Comparison of ENCODE assay signal across 15 cellular contexts in genomic region chr10:23452010-23452655, GRCh38.
"Had no signal": no experiment of that assay in that cellular context is flagged by ENCODE, and none has a peak within 500 bp of the region (broad histone marks: within the 10 kb centered on the region; RNA-seq: fewer than 3 reads in every experiment).

No MANE protein-coding gene starts in this region.

- DNase-seq: activated CD4-positive, alpha-beta memory T cell treated with anti-CD3 and anti-CD28 coated beads, Interleukin-2, amount 10 ng/mL, durations not matched to agents 7 days and 5 days; activated CD4-positive, alpha-beta T cell treated with anti-CD3 and anti-CD28 coated beads for 4 hours; activated effector memory CD4-positive, alpha-beta T cell treated with anti-CD3 and anti-CD28 coated beads, Interleukin-2, amount 50 U/mL, for 16 hours; activated T-cell treated with anti-CD3 and anti-CD28 coated beads, Interleukin-2, amount 50 U/mL, for 4 hours; amygdala; hypothalamus; kidney; pancreas; SIG-M5; stimulated activated CD4-positive, alpha-beta T cell treated with anti-CD3 and anti-CD28 coated beads, Interleukin-15, amount 100 ng/mL, for 24 hours; stimulated activated CD4-positive, alpha-beta T cell treated with anti-CD3 and anti-CD28 coated beads, Interleukin-4, amount 100 ng/mL, for 1 hour; stomach had no signal

- H3K27me3 Mint-ChIP-seq: activated CD4-positive, alpha-beta memory T cell treated with anti-CD3 and anti-CD28 coated beads, Interleukin-2, amount 10 ng/mL, durations not matched to agents 7 days and 5 days; activated naive CD4-positive, alpha-beta T cell treated with anti-CD3 and anti-CD28 coated beads, Interleukin-2, amount 50 U/mL, for 24 hours; brain had no signal

- H3K27ac ChIP-seq: stomach, VCaP had no signal

- ATAC-seq: activated T-cell treated with anti-CD3 and anti-CD28 coated beads, Interleukin-2, amount 50 U/mL, for 4 hours; pancreas had no signal

- H3K36me3 ChIP-seq: pancreas had no signal

- H3K27ac Mint-ChIP-seq: activated CD4-positive, alpha-beta memory T cell treated with anti-CD3 and anti-CD28 coated beads, Interleukin-2, amount 10 ng/mL, durations not matched to agents 7 days and 5 days; activated naive CD4-positive, alpha-beta T cell treated with anti-CD3 and anti-CD28 coated beads, Interleukin-2, amount 50 U/mL, for 24 hours; brain had no signal

- H3K9me3 Mint-ChIP-seq: activated CD4-positive, alpha-beta memory T cell treated with anti-CD3 and anti-CD28 coated beads, Interleukin-2, amount 10 ng/mL, durations not matched to agents 7 days and 5 days; activated naive CD4-positive, alpha-beta T cell treated with anti-CD3 and anti-CD28 coated beads, Interleukin-2, amount 50 U/mL, for 24 hours; activated T-cell treated with anti-CD3 and anti-CD28 coated beads, Interleukin-2, amount 50 U/mL, for 4 hours; brain had no signal

- H3K27me3 ChIP-seq: pancreas, stomach had no signal

- H3K9me3 ChIP-seq: pancreas, stomach had no signal

- H3K4me3 Mint-ChIP-seq: activated CD4-positive, alpha-beta memory T cell treated with anti-CD3 and anti-CD28 coated beads, Interleukin-2, amount 10 ng/mL, durations not matched to agents 7 days and 5 days; activated naive CD4-positive, alpha-beta T cell treated with anti-CD3 and anti-CD28 coated beads, Interleukin-2, amount 50 U/mL, for 24 hours; activated T-cell treated with anti-CD3 and anti-CD28 coated beads, Interleukin-2, amount 50 U/mL, for 4 hours; brain had no signal

- H3K4me1 ChIP-seq: pancreas had no signal

- H3K4me3 ChIP-seq: pancreas, stomach had no signal
